8 cellular contexts compared by ENCODE assay signal in the genomic region with DNA sequence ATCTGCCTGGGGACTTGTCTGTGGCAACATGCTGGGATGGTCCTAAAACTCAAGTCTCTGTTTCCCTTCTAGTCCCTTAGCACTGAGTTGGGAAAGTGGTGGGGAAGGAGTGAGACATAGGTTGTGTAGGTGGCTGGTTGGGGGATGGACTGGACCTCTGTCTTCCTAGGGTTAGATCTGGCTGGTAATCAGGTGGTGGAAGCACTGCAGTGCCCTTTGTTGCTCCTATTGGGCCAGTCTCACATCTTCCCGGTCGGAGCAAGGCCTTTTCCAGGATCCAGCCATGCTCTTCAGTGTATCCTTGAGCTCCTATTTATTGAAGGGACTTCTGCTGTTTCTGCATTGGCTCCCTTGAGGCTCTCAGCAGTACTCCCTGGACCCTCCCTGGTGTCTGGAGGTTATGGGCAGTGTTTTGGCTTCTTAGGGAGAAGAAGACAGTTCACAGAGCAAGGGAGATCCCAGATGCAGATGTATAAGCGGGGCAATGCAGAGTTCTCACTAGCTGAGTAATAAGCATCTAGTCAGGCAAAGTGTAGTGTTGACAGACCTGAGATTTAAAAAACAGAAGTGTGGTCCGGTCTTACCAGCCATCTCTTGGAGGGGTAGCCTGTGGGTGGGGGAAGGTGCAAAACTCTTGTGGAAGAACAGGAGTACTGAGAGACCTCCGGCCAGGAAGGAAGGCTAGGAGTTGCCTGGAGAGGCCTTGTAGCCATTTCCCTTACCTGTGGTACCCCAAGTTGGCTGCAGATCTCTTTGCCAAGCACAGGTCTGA. TPM values are rescaled to one million over a fixed set of nuclear protein-coding genes. Genes with fewer than 3 reads are reported as not detected.
DNase-seq lines count a peak whose midpoint lies in the region; ATAC-seq, FAIRE-seq and TF ChIP-seq lines count a peak whose summit lies in the region.

No MANE protein-coding gene starts in this region.

- POLR2A ChIA-PET in AG04449 (lab: Yijun Ruan, JAX) (interaction anchor here (0.6 to 1.7 kb wide), 8 partner anchors 12 to 289 kb away, joined by 3 to 6 read pairs (median 3); no protein-coding TSS in a partner anchor), GM12878 (lab: Charles Lee) (interaction anchor here (0.5 to 3.3 kb wide), 14 partner anchors 10 to 627 kb away, joined by 3 to 29 read pairs (median 4); partner anchors contain the start of genes ACD, EDC4, GFOD2 and PSMB10)

- peaks cover 50% of the 10 kb centered on the region for H3K4me1 Mint-ChIP-seq in mesothelial cell of epicardium

- peak overlapping the region; percentile 81 for H3K4me3 Mint-ChIP-seq in mesothelial cell of epicardium

- no TSS peak for BruUV-seq in GM12878 (replicated peaks; lab: Mats Ljungman, UMichigan)

- H3K27me3 ChIP-seq in HL-60 (ENCODE audit: insufficient read depth, poor library complexity, severe bottlenecking) (no peaks in the 10 kb centered on the region), GM12878 (replicated peaks in 1 of 2; ENCODE audit: control insufficient read depth in 2 of 2, insufficient read depth in 2 of 2, low read length in 1 of 2) (no peaks in the 10 kb centered on the region)

- no peaks in the 10 kb centered on the region for H4K20me1 ChIP-seq in GM12878 (ENCODE audit: control insufficient read depth, insufficient read depth)

- H3K27ac Mint-ChIP-seq in mesothelial cell of epicardium: peak overlapping the region; percentile 97

- SMC1A ChIA-PET in GM12878 (lab: Charles Lee; ENCODE audit: uncharacterized antibody, unreplicated experiment): interaction anchor here (0.8 to 1.9 kb wide), 9 partner anchors 12 to 332 kb away, joined by 3 to 8 read pairs (median 5); partner anchors contain the start of genes ACD and EDC4

- no peak for TF ChIP-seq RAD21 in GM12878 (IDR thresholded peaks at IDR 0.05; ENCODE audit: insufficient read depth, low read depth, low read length)

- no peaks in the 10 kb centered on the region for H3K9me3 ChIP-seq in GM12878 (replicated peaks; ENCODE audit: control insufficient read depth, insufficient read depth, low read length)

- no peak for TF ChIP-seq POLR2A in GM12878 (IDR thresholded peaks at IDR 0.05; ENCODE audit: low read depth, low read length)

- RAD21 ChIA-PET in GM12878 (lab: Charles Lee; ENCODE audit: unreplicated experiment): interaction anchor here (0.6 to 1.6 kb wide), 12 partner anchors 10 to 195 kb away, joined by 3 to 6 read pairs (median 3); partner anchors contain the start of genes EDC4, GFOD2, RANBP10 and TSNAXIP1

- WGBS in GM12878 (ENCODE audit: insufficient coverage, insufficient replicate concordance, low lambda C conversion rate, missing lambda C conversion rate): 58% methylated on average over 5 of the region's 5 CpGs

- H3K9ac ChIP-seq in GM12878 (ENCODE audit: control insufficient read depth, insufficient read depth, low read length): peak overlapping the region; percentile 77

- H3K27me3 Mint-ChIP-seq in mesothelial cell of epicardium (ENCODE audit: low read depth): no peaks in the 10 kb centered on the region

- in situ Hi-C loops in GM12878 (cut with MboI): no loop called here

- TF ChIP-seq CTCF in AG04449 (IDR thresholded peaks at IDR 0.05; ENCODE audit: insufficient read depth, low read length, missing control alignments) (no peak), HL-60 (IDR thresholded peaks at IDR 0.05; ENCODE audit: insufficient read depth, low read length) (no peak), GM12878 (IDR thresholded peaks at IDR 0.05 in 2 of 3, conservative IDR thresholded peaks at IDR 0.05 in 1 of 3; ENCODE audit: control insufficient read depth in 2 of 3, extremely low read depth in 1 of 3, insufficient read depth in 1 of 3, low read depth in 3 of 3, low read length in 3 of 3) (no peak), mesothelial cell of epicardium (IDR thresholded peaks at IDR 0.05; ENCODE audit: unreplicated experiment) (no peak)

- peak overlapping the region; percentile 84 for H3K4me2 ChIP-seq in GM12878 (ENCODE audit: control insufficient read depth, insufficient read depth)

- H3K36me3 Mint-ChIP-seq in mesothelial cell of epicardium: peaks cover 3% of the 10 kb centered on the region

- intact Hi-C loops in GM12878 (cut with micrococcal nuclease; ENCODE audit: unreplicated experiment): loop anchor here (1.0 to 2.0 kb wide), 3 partner anchors 28 to 283 kb away; partner anchors contain the start of genes CTCF, EDC4 and PSMB10

- peaks cover 59% of the 10 kb centered on the region for H3K79me2 ChIP-seq in GM12878 (ENCODE audit: control insufficient read depth, insufficient read depth, low read length)

- peak overlapping the region; percentile 86 for H3K4me3 ChIP-seq in AG04449 (ENCODE audit: low read depth, low read length)
- peak overlapping the region; percentile 99 for H3K4me3 ChIP-seq in HL-60 (replicated peaks; ENCODE audit: insufficient read depth, low read length)
- peak overlapping the region; percentile 84 for H3K4me3 ChIP-seq in GM12878

- H3K27ac ChIP-seq in HL-60 (replicated peaks): peak overlapping the region; percentile 90
- peak overlapping the region; percentile 81 for H3K27ac ChIP-seq in GM12878 (ENCODE audit: control insufficient read depth, insufficient read depth)

- CTCF ChIA-PET in AG04449 (lab: Yijun Ruan, JAX): interaction anchor here (0.9 to 4.3 kb wide), 19 partner anchors 8 to 332 kb away, joined by 3 to 21 read pairs (median 5); partner anchors contain the start of gene PSKH1
- CTCF ChIA-PET in GM12878 (lab: Yijun Ruan, JAX): interaction anchor here (0.7 to 2.8 kb wide), 12 partner anchors 10 to 325 kb away, joined by 3 to 24 read pairs (median 4); no protein-coding TSS in a partner anchor

- FAIRE-seq in GM12878 (lab: Jason Lieb, UNC): peak; percentile 68

- DNase-seq in AG04449 (ENCODE audit: low read depth, low spot score) (no peak), HL-60 (ENCODE audit: low read depth in 1 of 2, low spot score in 1 of 2) (peak in 1 of 2 experiments; percentile 29), GM12878 (ENCODE audit: low read depth, low spot score) (no peak), mesothelial cell of epicardium (ENCODE audit: low spot score in 2 of 2, unreplicated experiment in 2 of 2) (no peak), iPS-NIHi7 (ENCODE audit: extremely low spot score) (no peak), mesenteric fat pad (ENCODE audit: low spot score) (no peak)

- ATAC-seq in GM12878 (no peak), GM19328 (IDR thresholded peaks at IDR 0.05; ENCODE audit: unreplicated experiment) (no peak), GM19023 (IDR thresholded peaks at IDR 0.05; ENCODE audit: unreplicated experiment) (no peak)

- no peak for TF ChIP-seq EP300 in GM12878 (IDR thresholded peaks at IDR 0.05; ENCODE audit: borderline replicate concordance in 1 of 2, control insufficient read depth in 1 of 2, low read depth in 2 of 2, low read length in 2 of 2)

- peaks cover 29% of the 10 kb centered on the region for H3K4me1 ChIP-seq in GM12878 (ENCODE audit: control insufficient read depth, insufficient read depth, low read length)

- H3K9me3 Mint-ChIP-seq in mesothelial cell of epicardium: no peaks in the 10 kb centered on the region

- no peak overlapping the region; the same call in 1 of the 2 replicates for H2AFZ ChIP-seq in GM12878 (ENCODE audit: control insufficient read depth, low read depth, low read length)

- peaks cover 0 to 6% of the 10 kb centered on the region in 2 experiments; a peak in 2 of 4 replicates for H3K36me3 ChIP-seq in GM12878 (ENCODE audit: control insufficient read depth in 2 of 2, insufficient read depth in 2 of 2, low read length in 1 of 2)

RNA-seq across cellular contexts. Expression of gene NUTF2, which starts 1.3 kb away (rescaled TPM):
- total RNA-seq in GM12878 (2013; cell fraction: nucleolus; rRNA removed): 39.9 and 49.1 TPM in 2 replicates
- total RNA-seq in GM12878 (2014; rRNA removed) (116 and 120 TPM in 2 replicates), GM12878 (2014; rRNA removed; fragmentation: Illumina TruSeq; extraction: Trizol) (113 and 129 TPM in 2 replicates), GM12878 (2021) (128 and 130 TPM in 2 replicates), mesothelial cell of epicardium (130 to 141 TPM (median 132 TPM) in 3 replicates), mesenteric fat pad (87.6 TPM)
- polyA plus RNA-seq in GM12878 (2011; ENCODE audit: low read depth): 66.0 TPM
- polyA plus RNA-seq in GM12878 (2011; rRNA removed) (83.7 and 155 TPM in 2 replicates), GM12878 (2014; fragmentation: Illumina TruSeq; extraction: Trizol) (152 and 185 TPM in 2 replicates), GM12878 (2014; fragmentation: Nextera tagmentation; extraction: Ambion mirVana) (100 to 1,000 TPM; 220 to 245 TPM), GM12878 (2014; rRNA removed) (212 and 231 TPM in 2 replicates), GM12878 (2016; fragmentation: Nextera tagmentation; extraction: Ambion mirVana) (100 to 1,000 TPM; 323 to 342 TPM)
- 219 and 321 TPM in 2 replicates for polyA plus RNA-seq in GM12878 (2011; cell fraction: cytosol; rRNA removed)
- 147 and 148 TPM in 2 replicates for polyA plus RNA-seq in GM12878 (2011; cell fraction: nucleus; rRNA removed)
- polyA plus RNA-seq in GM12878 (2012): 129 and 131 TPM in 2 replicates
- 273 and 286 TPM in 2 replicates for polyA minus RNA-seq in GM12878 (2011; rRNA and poly(A)+ RNA removed)
- polyA minus RNA-seq in GM12878 (2011; cell fraction: cytosol; rRNA and poly(A)+ RNA removed): 99.0 and 131 TPM in 2 replicates
- 32.8 and 49.0 TPM in 2 replicates for polyA minus RNA-seq in GM12878 (2011; cell fraction: nucleus; rRNA and poly(A)+ RNA removed)

RNA-seq across cellular contexts. Expression of gene CENPT, which starts 2.0 kb away (rescaled TPM):
- 55.0 and 58.0 TPM in 2 replicates for total RNA-seq in GM12878 (2013; cell fraction: nucleolus; rRNA removed)
- 26.7 and 29.0 TPM in 2 replicates for total RNA-seq in GM12878 (2014; rRNA removed)
- 14.9 and 15.1 TPM in 2 replicates for total RNA-seq in GM12878 (2014; rRNA removed; fragmentation: Illumina TruSeq; extraction: Trizol)
- 31.4 and 36.6 TPM in 2 replicates for total RNA-seq in GM12878 (2021)
- polyA plus RNA-seq in GM12878 (2011; ENCODE audit: low read depth): 15.2 TPM
- polyA plus RNA-seq in GM12878 (2011; rRNA removed): 16.2 and 22.4 TPM in 2 replicates
- 29.9 and 40.6 TPM in 2 replicates for polyA plus RNA-seq in GM12878 (2011; cell fraction: cytosol; rRNA removed)
- polyA plus RNA-seq in GM12878 (2011; cell fraction: nucleus; rRNA removed): 311 and 313 TPM in 2 replicates
- 30.9 and 36.2 TPM in 2 replicates for polyA plus RNA-seq in GM12878 (2012)
- 9.4 and 20.1 TPM in 2 replicates for polyA plus RNA-seq in GM12878 (2014; fragmentation: Illumina TruSeq; extraction: Trizol)
- polyA plus RNA-seq in GM12878 (2014; fragmentation: Nextera tagmentation; extraction: Ambion mirVana): 1 to 10 TPM; 1.1 to 5.7 TPM
- 44.4 and 51.2 TPM in 2 replicates for polyA plus RNA-seq in GM12878 (2014; rRNA removed)
- 10 to 100 TPM; 41.7 to 45.7 TPM for polyA plus RNA-seq in GM12878 (2016; fragmentation: Nextera tagmentation; extraction: Ambion mirVana)
- polyA minus RNA-seq in GM12878 (2011; rRNA and poly(A)+ RNA removed): 8.7 and 19.5 TPM in 2 replicates
- 8.7 and 11.4 TPM in 2 replicates for polyA minus RNA-seq in GM12878 (2011; cell fraction: cytosol; rRNA and poly(A)+ RNA removed)
- 29.0 and 39.4 TPM in 2 replicates for polyA minus RNA-seq in GM12878 (2011; cell fraction: nucleus; rRNA and poly(A)+ RNA removed)
- total RNA-seq in mesothelial cell of epicardium: 71.5 to 73.8 TPM (median 73.8 TPM) in 3 replicates
- total RNA-seq in mesenteric fat pad: 35.5 TPM

RNA-seq across cellular contexts. Expression of gene THAP11, which starts 3.4 kb away (rescaled TPM):
- 7.5 and 9.4 TPM in 2 replicates for total RNA-seq in GM12878 (2013; cell fraction: nucleolus; rRNA removed)
- 31.9 and 35.8 TPM in 2 replicates for total RNA-seq in GM12878 (2014; rRNA removed)
- 12.7 and 13.6 TPM in 2 replicates for total RNA-seq in GM12878 (2014; rRNA removed; fragmentation: Illumina TruSeq; extraction: Trizol)
- 27.3 and 30.0 TPM in 2 replicates for total RNA-seq in GM12878 (2021)
- polyA plus RNA-seq in GM12878 (2011; ENCODE audit: low read depth): 10.3 TPM
- 21.9 and 30.6 TPM in 2 replicates for polyA plus RNA-seq in GM12878 (2011; rRNA removed)
- polyA plus RNA-seq in GM12878 (2011; cell fraction: cytosol; rRNA removed): 33.7 and 42.8 TPM in 2 replicates
- polyA plus RNA-seq in GM12878 (2011; cell fraction: nucleus; rRNA removed): 18.9 and 22.1 TPM in 2 replicates
- polyA plus RNA-seq in GM12878 (2012): 14.7 and 15.7 TPM in 2 replicates
- 6.5 and 10.9 TPM in 2 replicates for polyA plus RNA-seq in GM12878 (2014; fragmentation: Illumina TruSeq; extraction: Trizol)
- polyA plus RNA-seq in GM12878 (2014; fragmentation: Nextera tagmentation; extraction: Ambion mirVana): 1 to 10 TPM; 2.5 to 7.7 TPM
- 27.5 TPM in 2 replicates for polyA plus RNA-seq in GM12878 (2014; rRNA removed)
- polyA plus RNA-seq in GM12878 (2016; fragmentation: Nextera tagmentation; extraction: Ambion mirVana): 10 to 100 TPM; 15.3 to 36.7 TPM
- 20.9 and 25.8 TPM in 2 replicates for polyA minus RNA-seq in GM12878 (2011; rRNA and poly(A)+ RNA removed)
- polyA minus RNA-seq in GM12878 (2011; cell fraction: cytosol; rRNA and poly(A)+ RNA removed): 9.9 and 13.7 TPM in 2 replicates
- polyA minus RNA-seq in GM12878 (2011; cell fraction: nucleus; rRNA and poly(A)+ RNA removed): 7.6 and 9.6 TPM in 2 replicates
- total RNA-seq in mesothelial cell of epicardium: 27.6 to 28.6 TPM (median 28.1 TPM) in 3 replicates
- 21.6 TPM for total RNA-seq in mesenteric fat pad

RNA-seq across cellular contexts. Expression of gene EDC4, which starts 27.4 kb away (rescaled TPM):
- 75.8 and 77.6 TPM in 2 replicates for total RNA-seq in GM12878 (2013; cell fraction: nucleolus; rRNA removed)
- total RNA-seq in GM12878 (2014; rRNA removed): 50.3 and 53.7 TPM in 2 replicates
- 38.1 and 42.1 TPM in 2 replicates for total RNA-seq in GM12878 (2014; rRNA removed; fragmentation: Illumina TruSeq; extraction: Trizol)
- total RNA-seq in GM12878 (2021): 71.7 and 78.5 TPM in 2 replicates
- 26.0 TPM for polyA plus RNA-seq in GM12878 (2011; ENCODE audit: low read depth)
- 18.7 and 37.8 TPM in 2 replicates for polyA plus RNA-seq in GM12878 (2011; rRNA removed)
- polyA plus RNA-seq in GM12878 (2011; cell fraction: cytosol; rRNA removed): 47.8 and 57.6 TPM in 2 replicates
- polyA plus RNA-seq in GM12878 (2011; cell fraction: nucleus; rRNA removed): 232 and 265 TPM in 2 replicates
- polyA plus RNA-seq in GM12878 (2012): 44.4 and 51.4 TPM in 2 replicates
- polyA plus RNA-seq in GM12878 (2014; fragmentation: Illumina TruSeq; extraction: Trizol): 24.1 and 53.0 TPM in 2 replicates
- 1 to 10 TPM; 1.2 to 2.2 TPM for polyA plus RNA-seq in GM12878 (2014; fragmentation: Nextera tagmentation; extraction: Ambion mirVana)
- polyA plus RNA-seq in GM12878 (2014; rRNA removed): 56.1 and 63.2 TPM in 2 replicates
- polyA plus RNA-seq in GM12878 (2016; fragmentation: Nextera tagmentation; extraction: Ambion mirVana): 10 to 100 TPM; 82.2 to 86.0 TPM
- polyA minus RNA-seq in GM12878 (2011; rRNA and poly(A)+ RNA removed): 70.8 and 109 TPM in 2 replicates
- 38.8 and 51.8 TPM in 2 replicates for polyA minus RNA-seq in GM12878 (2011; cell fraction: cytosol; rRNA and poly(A)+ RNA removed)
- 39.8 and 66.8 TPM in 2 replicates for polyA minus RNA-seq in GM12878 (2011; cell fraction: nucleus; rRNA and poly(A)+ RNA removed)
- 71.7 to 83.4 TPM (median 80.2 TPM) in 3 replicates for total RNA-seq in mesothelial cell of epicardium
- 41.3 TPM for total RNA-seq in mesenteric fat pad

RNA-seq across cellular contexts. Expression of gene TSNAXIP1, which starts 38.8 kb away (rescaled TPM):
- total RNA-seq in GM12878 (2013; cell fraction: nucleolus; rRNA removed): not detected in 2 replicates
- total RNA-seq in GM12878 (2014; rRNA removed): 0.22 and 0.23 TPM in 2 replicates
- 0.23 and 0.45 TPM in 2 replicates for total RNA-seq in GM12878 (2014; rRNA removed; fragmentation: Illumina TruSeq; extraction: Trizol)
- total RNA-seq in GM12878 (2021): 0.13 and 0.62 TPM in 2 replicates
- 0.10 TPM for polyA plus RNA-seq in GM12878 (2011; ENCODE audit: low read depth)
- polyA plus RNA-seq in GM12878 (2011; rRNA removed): 0.19 and 0.20 TPM in 2 replicates
- 0.13 and 0.25 TPM in 2 replicates for polyA plus RNA-seq in GM12878 (2011; cell fraction: cytosol; rRNA removed)
- 1.9 and 2.2 TPM in 2 replicates for polyA plus RNA-seq in GM12878 (2011; cell fraction: nucleus; rRNA removed)
- polyA plus RNA-seq in GM12878 (2012): 0.14 and 0.30 TPM in 2 replicates
- polyA plus RNA-seq in GM12878 (2014; fragmentation: Illumina TruSeq; extraction: Trizol): 0.16 TPM in 1 of 2 replicates, not detected in the other
- under 1 TPM in 1 of 2 experiments, not detected in 1; 0.09 TPM for polyA plus RNA-seq in GM12878 (2014; fragmentation: Nextera tagmentation; extraction: Ambion mirVana)
- 0.37 and 1.2 TPM in 2 replicates for polyA plus RNA-seq in GM12878 (2014; rRNA removed)
- polyA plus RNA-seq in GM12878 (2016; fragmentation: Nextera tagmentation; extraction: Ambion mirVana): under 1 TPM; 0.48 to 0.63 TPM
- 0.15 and 0.51 TPM in 2 replicates for polyA minus RNA-seq in GM12878 (2011; rRNA and poly(A)+ RNA removed)
- not detected in 2 replicates for polyA minus RNA-seq in GM12878 (2011; cell fraction: cytosol; rRNA and poly(A)+ RNA removed)
- 0.36 and 1.1 TPM in 2 replicates for polyA minus RNA-seq in GM12878 (2011; cell fraction: nucleus; rRNA and poly(A)+ RNA removed)
- 4.4 to 4.8 TPM (median 4.4 TPM) in 3 replicates for total RNA-seq in mesothelial cell of epicardium
- total RNA-seq in mesenteric fat pad: 1.1 TPM
